In the genomic region with DNA sequence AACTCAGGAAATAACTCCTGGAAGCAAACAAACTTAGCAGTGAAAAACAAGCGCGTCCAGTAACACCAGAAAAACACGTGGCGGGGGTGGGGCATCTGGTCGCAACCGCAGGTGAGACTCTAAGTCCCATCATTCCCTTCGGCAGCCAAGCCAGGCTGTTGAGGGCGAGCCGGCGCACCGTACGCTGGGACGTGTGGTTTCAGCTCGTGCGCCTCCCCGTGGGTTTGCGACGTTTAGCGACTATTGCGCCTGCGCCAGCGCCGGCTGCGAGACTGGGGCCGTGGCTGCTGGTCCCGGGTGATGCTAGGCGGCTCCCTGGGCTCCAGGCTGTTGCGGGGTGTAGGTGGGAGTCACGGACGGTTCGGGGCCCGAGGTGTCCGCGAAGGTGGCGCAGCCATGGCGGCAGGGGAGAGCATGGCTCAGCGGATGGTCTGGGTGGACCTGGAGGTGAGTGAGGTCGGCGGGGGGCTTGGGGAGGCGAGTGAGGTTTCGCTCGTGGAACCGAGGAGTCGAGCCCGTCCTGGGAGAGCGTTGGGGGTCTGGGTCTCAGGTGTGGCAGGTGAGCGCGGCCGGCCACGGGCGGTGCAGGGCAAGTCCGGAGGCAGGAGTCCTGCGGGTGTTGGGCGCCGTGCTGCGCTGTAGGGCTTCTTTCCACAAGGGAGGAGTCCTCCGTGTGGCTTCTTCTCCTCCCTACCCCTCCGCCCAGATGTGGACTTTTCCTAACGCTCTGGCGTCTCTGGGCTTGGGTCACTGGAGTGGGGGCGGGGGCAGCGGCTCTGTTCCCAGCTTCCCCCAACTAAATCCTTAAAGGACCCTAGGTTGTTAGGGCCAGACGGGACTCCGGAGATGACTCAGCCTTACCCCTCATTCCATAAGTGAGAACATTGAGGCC, we compare ENCODE assay signal across 8 cellular contexts. TPM values are rescaled to one million over a fixed set of nuclear protein-coding genes. Genes with fewer than 3 reads are reported as not detected.
DNase-seq lines count a peak whose midpoint lies in the region; ATAC-seq and TF ChIP-seq lines count a peak whose summit lies in the region.

A gene (plus strand): TSS at position 239 of the 892 bp plus-strand sequence. CDS start 62 bp downstream, at position 301.

- H3K4me3 ChIP-seq in AG04450 (ENCODE audit: low read depth, low read length) (peak within 1 kb of the TSS; percentile 99), breast epithelium (peak within 1 kb of the TSS; percentile 86 to 91 (median 88)), iPS-18c (ENCODE audit: insufficient read depth, low read depth, low read length) (peak within 1 kb of the TSS; percentile 98), skin epidermis (peak within 1 kb of the TSS; percentile 76 to 98 (median 93))

- no peaks in the 10 kb centered on the region for H3K36me3 ChIP-seq in breast epithelium

- H3K27ac ChIP-seq in AG04450 (ENCODE audit: low read depth, low read length) (peak within 1 kb of the TSS; percentile 90), VCaP (peak within 1 kb of the TSS; percentile 97), breast epithelium (peak within 1 kb of the TSS; percentile 75 to 85), skin epidermis (peak within 1 kb of the TSS; percentile 41 to 93 (median 88))

- TF ChIP-seq CTCF in AG04450 (IDR thresholded peaks at IDR 0.05; ENCODE audit: low read depth, low read length) = peak; percentile 46
- TF ChIP-seq CTCF in VCaP (conservative IDR thresholded peaks at IDR 0.05) = peak; percentile 28
- TF ChIP-seq CTCF in breast epithelium (IDR thresholded peaks at IDR 0.05) = peak in 2 of 3 donors; percentile 22 to 28

- H3K9me3 ChIP-seq in AG04450 (ENCODE audit: control insufficient read depth, insufficient read depth, low read length) (peaks cover 3% of the 10 kb centered on the region; the same call in 1 of the 2 replicates), breast epithelium (no peaks in the 10 kb centered on the region), iPS-18c (ENCODE audit: control insufficient read depth, insufficient read depth, low read length) (no peaks in the 10 kb centered on the region)

- peaks cover 0 to 2% of the 10 kb centered on the region in 2 donors for H3K4me1 ChIP-seq in breast epithelium

- ATAC-seq in GM18870 (IDR thresholded peaks at IDR 0.05; ENCODE audit: unreplicated experiment) = peak; percentile 97
- peak; percentile 97 for ATAC-seq in HG03135 (IDR thresholded peaks at IDR 0.05; ENCODE audit: unreplicated experiment)

- peak; percentile 49 for TF ChIP-seq POLR2A in breast epithelium (IDR thresholded peaks at IDR 0.05)

- POLR2A ChIA-PET in AG04450 (lab: Yijun Ruan, JAX) = interaction anchor here (0.6 to 1.6 kb wide), 6 partner anchors 8 to 144 kb away, joined by 3 to 6 read pairs (median 4); a partner anchor contains a TSS

- DNase-seq in AG04450 (ENCODE audit: low read depth, low spot score) = peak; percentile 80
- peak; percentile 81 for DNase-seq in NCI-H2196 treated with DMSO at 0.1 percent for 48 hours (lab: John Stamatoyannopoulos, UW; ENCODE audit: unreplicated experiment)
- DNase-seq in breast epithelium (ENCODE audit: low spot score in 2 of 2) = peak; percentile 93 to 95

- CTCF ChIA-PET in AG04450 (lab: Charles Lee) = interaction anchor here (0.7 to 1.6 kb wide), 4 partner anchors 72 to 1198 kb away, joined by 3 to 5 read pairs (median 4); no protein-coding TSS in a partner anchor

- intact Hi-C loops in breast epithelium (cut with DNase I; ENCODE audit: low total_unique reads) = no loop called here

- H3K27me3 ChIP-seq in AG04450 (ENCODE audit: control insufficient read depth, insufficient read depth, low read length) (no peaks in the 10 kb centered on the region), breast epithelium (no peaks in the 10 kb centered on the region)

RNA-seq across cellular contexts. Expression of the gene that starts here (rescaled TPM):
- polyA plus RNA-seq in AG04450 (2011; rRNA removed) = 310 and 401 TPM in 2 replicates
- 39.5 and 73.8 TPM in 2 replicates for polyA minus RNA-seq in AG04450 (2011; rRNA and poly(A)+ RNA removed)
- 100 to 1,000 TPM; 108 to 127 (median 123) TPM for total RNA-seq in breast epithelium

Comparison
In these comparisons a context has a peak if more than half of its experiments do, and no peak if none do; other contexts are left out.
1. Peak in every context shown above with its lines: DNase-seq, ATAC-seq, H3K4me3 ChIP-seq and H3K27ac ChIP-seq.